24 cellular contexts compared by ENCODE assay signal in the genomic region with DNA sequence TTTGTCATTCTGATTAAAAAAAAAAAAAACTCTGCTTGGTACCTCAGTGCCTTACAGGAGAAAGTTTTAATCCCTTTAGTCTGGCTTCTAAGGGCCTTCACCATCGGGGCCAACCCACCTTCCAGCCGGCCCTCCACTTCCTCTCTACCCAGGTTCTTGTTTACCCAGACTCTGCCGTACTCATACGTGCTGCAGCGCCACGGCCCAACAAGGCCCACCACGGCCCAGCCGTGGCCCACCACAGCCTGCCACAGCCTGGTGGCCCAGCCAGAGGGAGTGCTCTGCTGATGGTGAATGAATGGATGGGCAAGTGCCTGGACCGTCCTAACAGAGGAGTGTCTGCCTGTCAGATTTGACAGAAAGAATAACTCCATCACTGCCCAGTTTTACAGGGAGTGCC. TPM values are rescaled to one million over a fixed set of nuclear protein-coding genes. Genes with fewer than 3 reads are reported as not detected.
DNase-seq lines count a peak whose midpoint lies in the region; ATAC-seq and TF ChIP-seq lines count a peak whose summit lies in the region.
"Had no signal": no experiment of that assay in that cellular context is flagged by ENCODE, and none has a peak within 500 bp of the region (broad histone marks: within the 10 kb centered on the region; RNA-seq: fewer than 3 reads in every experiment).

No MANE protein-coding gene starts in this region.

- peaks cover 0 to 10% (median 0%) of the 10 kb centered on the region in 4 donors for H3K36me3 ChIP-seq in sigmoid colon
- H3K36me3 ChIP-seq in CD8-positive, alpha-beta memory T cell (ENCODE audit: insufficient read depth, low read length), result no peaks in the 10 kb centered on the region
- H3K36me3 ChIP-seq: uterus had no signal

- CTCF ChIA-PET in activated CD4-positive, alpha-beta T cell treated with anti-CD3 and anti-CD28 coated beads, Interleukin-2, amount 10 ng/mL, durations not matched to agents 7 days and 5 days (lab: Charles Lee), result interaction anchor here (1.4 kb wide), 1 partner anchor 10 kb away, joined by 3 read pairs; no protein-coding TSS in a partner anchor
- CTCF ChIA-PET in CD8-positive, alpha-beta memory T cell (lab: Charles Lee), result interaction anchor here (1.6 to 2.0 kb wide), 2 partner anchors 421 kb away, joined by 6 to 12 read pairs; no protein-coding TSS in a partner anchor

- H3K27ac Mint-ChIP-seq in activated CD4-positive, alpha-beta T cell treated with anti-CD3 and anti-CD28 coated beads, Interleukin-2, amount 10 ng/mL, durations not matched to agents 7 days and 5 days, result peak overlapping the region; percentile 60
- no peak overlapping the region for H3K27ac Mint-ChIP-seq in activated CD4-positive, alpha-beta T cell treated with anti-CD3 and anti-CD28 coated beads, Interleukin-2, amount 10 ng/mL, durations not matched to agents 24 days and 14 days
- H3K27ac Mint-ChIP-seq in CD8-positive, alpha-beta memory T cell, result no peak overlapping the region

- H3K9me3 Mint-ChIP-seq in activated CD4-positive, alpha-beta T cell treated with anti-CD3 and anti-CD28 coated beads, Interleukin-2, amount 10 ng/mL, durations not matched to agents 7 days and 5 days, result no peaks in the 10 kb centered on the region
- no peaks in the 10 kb centered on the region for H3K9me3 Mint-ChIP-seq in activated CD4-positive, alpha-beta T cell treated with anti-CD3 and anti-CD28 coated beads, Interleukin-2, amount 10 ng/mL, durations not matched to agents 24 days and 14 days
- no peaks in the 10 kb centered on the region for H3K9me3 Mint-ChIP-seq in CD8-positive, alpha-beta memory T cell

- POLR2A ChIA-PET in activated CD4-positive, alpha-beta T cell treated with anti-CD3 and anti-CD28 coated beads, Interleukin-2, amount 10 ng/mL, durations not matched to agents 7 days and 5 days (lab: Charles Lee), result no interaction called here
- POLR2A ChIA-PET in CD8-positive, alpha-beta memory T cell (lab: Charles Lee), result no interaction called here

- H3K9me3 ChIP-seq in sigmoid colon, result no peaks in the 10 kb centered on the region
- no peaks in the 10 kb centered on the region for H3K9me3 ChIP-seq in CD8-positive, alpha-beta memory T cell (ENCODE audit: low read length)
- H3K9me3 ChIP-seq: left ventricle myocardium inferior, testis, uterus had no signal

- TF ChIP-seq CTCF in sigmoid colon (IDR thresholded peaks at IDR 0.05), result no peak

- H3K4me1 ChIP-seq in sigmoid colon, result peaks cover 0 to 10% (median 8%) of the 10 kb centered on the region in 4 donors
- no peaks in the 10 kb centered on the region for H3K4me1 ChIP-seq in CD8-positive, alpha-beta memory T cell (ENCODE audit: insufficient read depth, low read length)
- H3K4me1 ChIP-seq: uterus had no signal

- 90 to 94% methylated on average over 9 of the region's 9 CpGs for WGBS in sigmoid colon, 2 donors

- no peak overlapping the region for H3K4me3 Mint-ChIP-seq in activated CD4-positive, alpha-beta T cell treated with anti-CD3 and anti-CD28 coated beads, Interleukin-2, amount 10 ng/mL, durations not matched to agents 7 days and 5 days
- no peak overlapping the region for H3K4me3 Mint-ChIP-seq in activated CD4-positive, alpha-beta T cell treated with anti-CD3 and anti-CD28 coated beads, Interleukin-2, amount 10 ng/mL, durations not matched to agents 24 days and 14 days
- no peak overlapping the region for H3K4me3 Mint-ChIP-seq in CD8-positive, alpha-beta memory T cell

- no peak for DNase-seq in activated CD4-positive, alpha-beta T cell treated with anti-CD3 and anti-CD28 coated beads, Interleukin-2, amount 10 ng/mL, durations not matched to agents 7 days and 5 days
- no peak for DNase-seq in activated CD4-positive, alpha-beta T cell treated with anti-CD3 and anti-CD28 coated beads, Interleukin-2, amount 10 ng/mL, durations not matched to agents 24 days and 14 days
- DNase-seq in sigmoid colon, result peak; percentile 37
- no peak for DNase-seq in CD8-positive, alpha-beta memory T cell
- DNase-seq in glomerular visceral epithelial cell (ENCODE audit: extremely low spot score), result no peak
- DNase-seq: 8988T; activated CD4-positive, alpha-beta T cell treated with anti-CD3 and anti-CD28 coated beads for 4 hours; activated CD8-positive, alpha-beta memory T cell treated with anti-CD3 and anti-CD28 coated beads for 24 hours; activated naive CD4-positive, alpha-beta T cell treated with Interleukin-2 at 50 U/mL for 16 hours; amniotic stem cell; effector memory CD4-positive, alpha-beta T cell; left ventricle myocardium inferior; mesenchymal stem cell; NCI-H2107; NCI-H748 treated with DMSO at 0.1 percent for 48 hours; stimulated activated naive CD4-positive, alpha-beta T cell treated with Interleukin-2 at 50 U/mL for 16 hours; T-helper 9 cell; testis; uterus had no signal

- H3K27me3 ChIP-seq in layer of hippocampus (ENCODE audit: control insufficient read depth, insufficient read depth, low read length) (no peaks in the 10 kb centered on the region), sigmoid colon (no peaks in the 10 kb centered on the region)
- H3K27me3 ChIP-seq in CD8-positive, alpha-beta memory T cell (ENCODE audit: insufficient read depth, low read length, poor library complexity, severe bottlenecking), result no peaks in the 10 kb centered on the region
- H3K27me3 ChIP-seq: testis, uterus had no signal

- peaks cover 5% of the 10 kb centered on the region for H3K36me3 Mint-ChIP-seq in activated CD4-positive, alpha-beta T cell treated with anti-CD3 and anti-CD28 coated beads, Interleukin-2, amount 10 ng/mL, durations not matched to agents 7 days and 5 days (ENCODE audit: low read depth)
- peaks cover 23% of the 10 kb centered on the region for H3K36me3 Mint-ChIP-seq in activated CD4-positive, alpha-beta T cell treated with anti-CD3 and anti-CD28 coated beads, Interleukin-2, amount 10 ng/mL, durations not matched to agents 24 days and 14 days (ENCODE audit: low read depth)
- peaks cover 0 to 24% (median 0%) of the 10 kb centered on the region in 3 donors for H3K36me3 Mint-ChIP-seq in CD8-positive, alpha-beta memory T cell

- no peak overlapping the region for H3K4me3 ChIP-seq in sigmoid colon
- H3K4me3 ChIP-seq in CD8-positive, alpha-beta memory T cell (ENCODE audit: low read length), result no peak overlapping the region
- H3K4me3 ChIP-seq: left ventricle myocardium inferior, testis, uterus had no signal

- no peak for TF ChIP-seq EP300 in sigmoid colon (IDR thresholded peaks at IDR 0.05)

- intact Hi-C loops in activated CD4-positive, alpha-beta T cell treated with anti-CD3 and anti-CD28 coated beads, Interleukin-2, amount 10 ng/mL, durations not matched to agents 24 days and 14 days (cut with micrococcal nuclease), result no loop called here
- intact Hi-C loops in sigmoid colon (cut with DNase I), result no loop called here

- H3K27me3 Mint-ChIP-seq in activated CD4-positive, alpha-beta T cell treated with anti-CD3 and anti-CD28 coated beads, Interleukin-2, amount 10 ng/mL, durations not matched to agents 7 days and 5 days, result no peaks in the 10 kb centered on the region
- H3K27me3 Mint-ChIP-seq in activated CD4-positive, alpha-beta T cell treated with anti-CD3 and anti-CD28 coated beads, Interleukin-2, amount 10 ng/mL, durations not matched to agents 24 days and 14 days, result no peaks in the 10 kb centered on the region
- no peaks in the 10 kb centered on the region for H3K27me3 Mint-ChIP-seq in CD8-positive, alpha-beta memory T cell

- ATAC-seq in GM18511 (IDR thresholded peaks at IDR 0.05; ENCODE audit: unreplicated experiment), result no peak

- H3K27ac ChIP-seq in angular gyrus (ENCODE audit: low read depth, low read length) (peak overlapping the region; percentile 38), layer of hippocampus (ENCODE audit: low read depth, low read length) (peak overlapping the region; percentile 81), sigmoid colon (no peak overlapping the region)
- H3K27ac ChIP-seq in CD8-positive, alpha-beta memory T cell (ENCODE audit: low read depth, low read length), result no peak overlapping the region
- H3K27ac ChIP-seq: C4-2B, left ventricle myocardium inferior, testis, uterus, VCaP had no signal

- no peak for TF ChIP-seq POLR2A in sigmoid colon (IDR thresholded peaks at IDR 0.05)

- H3K4me1 Mint-ChIP-seq in activated CD4-positive, alpha-beta T cell treated with anti-CD3 and anti-CD28 coated beads, Interleukin-2, amount 10 ng/mL, durations not matched to agents 7 days and 5 days, result peaks cover 9% of the 10 kb centered on the region
- peaks cover 15% of the 10 kb centered on the region for H3K4me1 Mint-ChIP-seq in activated CD4-positive, alpha-beta T cell treated with anti-CD3 and anti-CD28 coated beads, Interleukin-2, amount 10 ng/mL, durations not matched to agents 24 days and 14 days
- peaks cover 10 to 17% (median 17%) of the 10 kb centered on the region in 3 donors for H3K4me1 Mint-ChIP-seq in CD8-positive, alpha-beta memory T cell

RNA-seq across cellular contexts. Expression of a gene that starts 38.0 kb away (rescaled TPM):
- 10 to 100 TPM; 52.0 to 56.4 TPM for total RNA-seq in activated CD4-positive, alpha-beta T cell treated with anti-CD3 and anti-CD28 coated beads, Interleukin-2, amount 10 ng/mL, durations not matched to agents 7 days and 5 days
- 44.0 and 45.9 TPM in 2 replicates for total RNA-seq in activated CD4-positive, alpha-beta T cell treated with anti-CD3 and anti-CD28 coated beads, Interleukin-2, amount 10 ng/mL, durations not matched to agents 24 days and 14 days
- total RNA-seq in sigmoid colon, result 1 to 10 TPM in 2 of 4 donors, under 1 TPM in 2; 0.49 to 5.7 (median 1.7) TPM
- 10 to 100 TPM in 1 of 3 donors, 1 to 10 TPM in 2; 4.9 to 10.4 (median 6.0) TPM for polyA plus RNA-seq in sigmoid colon
- 10 to 100 TPM; 43.0 to 51.7 TPM for total RNA-seq in CD8-positive, alpha-beta memory T cell
- polyA plus RNA-seq in CD8-positive, alpha-beta memory T cell, result 4.2 TPM

RNA-seq across cellular contexts. Expression of a gene that starts 38.0 kb away (rescaled TPM):
- 10 to 100 TPM; 31.8 to 33.1 TPM for total RNA-seq in activated CD4-positive, alpha-beta T cell treated with anti-CD3 and anti-CD28 coated beads, Interleukin-2, amount 10 ng/mL, durations not matched to agents 7 days and 5 days
- 21.7 and 22.2 TPM in 2 replicates for total RNA-seq in activated CD4-positive, alpha-beta T cell treated with anti-CD3 and anti-CD28 coated beads, Interleukin-2, amount 10 ng/mL, durations not matched to agents 24 days and 14 days
- 10 to 100 TPM; 10.5 to 36.0 (median 14.2) TPM for total RNA-seq in sigmoid colon
- polyA plus RNA-seq in sigmoid colon, result 10 to 100 TPM; 35.5 to 56.4 (median 55.3) TPM
- 10 to 100 TPM; 24.7 to 29.2 TPM for total RNA-seq in CD8-positive, alpha-beta memory T cell
- 44.5 TPM for polyA plus RNA-seq in CD8-positive, alpha-beta memory T cell

Comparison
In these comparisons a context has a peak if more than half of its experiments do, and no peak if none do; other contexts are left out.
1. H3K27ac ChIP-seq: peak in angular gyrus (single experiment) and layer of hippocampus (single experiment); none in sigmoid colon (0 of 4) and CD8-positive, alpha-beta memory T cell (single experiment).